Comparison of ENCODE assay signal across 8 cellular contexts in genomic region chr21:37006521-37007291, GRCh38. TPM values are rescaled to one million over a fixed set of nuclear protein-coding genes. Genes with fewer than 3 reads are reported as not detected.
DNase-seq lines count a peak whose midpoint lies in the region; ATAC-seq and TF ChIP-seq lines count a peak whose summit lies in the region.

Gene RIPPLY3 (plus strand): TSS chr21:37006702. CDS start chr21:37006773, 71 bp downstream.

- peak within 1 kb of the TSS; percentile 42 for H2BK12ac ChIP-seq in neuronal stem cell (ENCODE audit: low read length)

- H2BK120ac ChIP-seq in neuronal stem cell (ENCODE audit: low read depth, low read length) = no peak within 1 kb of the TSS

- H3K9me3 ChIP-seq in esophagus muscularis mucosa (no peaks in the 10 kb centered on the region), neuronal stem cell (replicated peaks in 1 of 2; ENCODE audit: control insufficient read depth in 2 of 2, insufficient read depth in 1 of 2, low read depth in 1 of 2, low read length in 2 of 2) (peaks cover 2 to 10% of the 10 kb centered on the region in 2 donors)

- 6% methylated on average over 62 of the region's 85 CpGs for WGBS in esophagus muscularis mucosa
- WGBS in neuronal stem cell (ENCODE audit: extremely low coverage in 2 of 2, insufficient read length in 2 of 2, insufficient replicate concordance in 1 of 2), 2 donors = no CpG with 5 or more reads among the region's 85 CpGs

- peak within 1 kb of the TSS; percentile 39 for H3K23ac ChIP-seq in neuronal stem cell (ENCODE audit: low read depth, low read length, poor library complexity)

- H4K8ac ChIP-seq in neuronal stem cell (ENCODE audit: low read depth, low read length) = peak within 1 kb of the TSS; percentile 53

- peak within 1 kb of the TSS; percentile 94 for H3K18ac ChIP-seq in neuronal stem cell (ENCODE audit: low read length)

- H3K4me1 ChIP-seq in esophagus muscularis mucosa = peaks cover 13 to 27% (median 25%) of the 10 kb centered on the region in 4 donors
- H3K4me1 ChIP-seq in neuronal stem cell (ENCODE audit: control insufficient read depth in 2 of 2, insufficient read depth in 1 of 2, low read depth in 1 of 2, low read length in 2 of 2) = peaks cover 0 to 3% of the 10 kb centered on the region in 2 donors

- TF ChIP-seq EP300 in esophagus muscularis mucosa (IDR thresholded peaks at IDR 0.05) = no peak

- H3K4me2 ChIP-seq in neuronal stem cell (ENCODE audit: insufficient read depth, low read length, poor library complexity, severe bottlenecking) = peak within 1 kb of the TSS; percentile 83

- no peak within 1 kb of the TSS for H3K4ac ChIP-seq in neuronal stem cell (ENCODE audit: low read length)

- no peak within 1 kb of the TSS for H3K14ac ChIP-seq in neuronal stem cell (ENCODE audit: low read length)

- no peak within 1 kb of the TSS for H4K91ac ChIP-seq in neuronal stem cell (ENCODE audit: low read depth, low read length, poor library complexity)

- H3K27ac ChIP-seq in VCaP (peak within 1 kb of the TSS; percentile 56; the same call in 1 of the 2 replicates), esophagus muscularis mucosa (replicated peaks in 1 of 4) (no peak within 1 kb of the TSS), neuronal stem cell (replicated peaks; ENCODE audit: low read length) (no peak within 1 kb of the TSS)

- H3K27me3 ChIP-seq in esophagus muscularis mucosa = peaks cover 0 to 60% (median 20%) of the 10 kb centered on the region in 4 donors
- peaks cover 0 to 32% (median 7%) of the 10 kb centered on the region in 3 experiments for H3K27me3 ChIP-seq in neuronal stem cell (ENCODE audit: control insufficient read depth in 3 of 3, insufficient read depth in 3 of 3, low read depth in 1 of 3, low read length in 3 of 3)

- no peak for TF ChIP-seq POLR2A in esophagus muscularis mucosa (IDR thresholded peaks at IDR 0.05; ENCODE audit: low read depth)

- peak; percentile 20 for DNase-seq in stimulated activated CD4-positive, alpha-beta T cell treated with anti-CD3 and anti-CD28 coated beads, Interleukin-12 subunit alpha, Interleukin-12 subunit beta, amount 100 ng/mL, for 4 hours
- DNase-seq in stimulated activated CD4-positive, alpha-beta T cell treated with anti-CD3 and anti-CD28 coated beads, Interleukin-4, amount 100 ng/mL, for 24 hours = no peak
- DNase-seq in esophagus muscularis mucosa (ENCODE audit: extremely low spot score) (no peak), neuronal stem cell (ENCODE audit: low spot score) (no peak), inferior parietal cortex (ENCODE audit: extremely low spot score) (no peak)

- H3K79me1 ChIP-seq in neuronal stem cell (ENCODE audit: low read depth, low read length) = no peaks in the 10 kb centered on the region

- ATAC-seq in GM18861 (IDR thresholded peaks at IDR 0.05; ENCODE audit: unreplicated experiment) (no peak), GM18909 (IDR thresholded peaks at IDR 0.05; ENCODE audit: poor library complexity, unreplicated experiment) (no peak)

- no peaks in the 10 kb centered on the region for H3K36me3 ChIP-seq in esophagus muscularis mucosa
- no peaks in the 10 kb centered on the region for H3K36me3 ChIP-seq in neuronal stem cell (replicated peaks in 1 of 2; ENCODE audit: control insufficient read depth in 2 of 2, insufficient read depth in 2 of 2, low read length in 2 of 2)

- peak within 1 kb of the TSS; percentile 87 for H2BK15ac ChIP-seq in neuronal stem cell (ENCODE audit: low read length)

- intact Hi-C loops in esophagus muscularis mucosa (cut with DNase I) = loop anchor here (5.0 kb wide), 1 partner anchor 69 kb away; no protein-coding TSS in a partner anchor

- peak within 1 kb of the TSS; percentile 70 for H3K9ac ChIP-seq in neuronal stem cell (ENCODE audit: low read depth, low read length, poor library complexity)

- peak within 1 kb of the TSS; percentile 66 for H2AFZ ChIP-seq in neuronal stem cell (ENCODE audit: low read length)

- H3K4me3 ChIP-seq in esophagus muscularis mucosa (peak within 1 kb of the TSS; percentile 48 to 60 (median 54)), neuronal stem cell (ENCODE audit: low read length in 2 of 2) (peak within 1 kb of the TSS in 1 of 2 donors; percentile 83)

- H2BK5ac ChIP-seq in neuronal stem cell (ENCODE audit: low read length) = no peak within 1 kb of the TSS

- TF ChIP-seq CTCF in VCaP (conservative IDR thresholded peaks at IDR 0.05) = no peak; the same call in 1 of the 2 replicates
- TF ChIP-seq CTCF in esophagus muscularis mucosa (IDR thresholded peaks at IDR 0.05) = no peak

- peak within 1 kb of the TSS; percentile 53 for H2AK5ac ChIP-seq in neuronal stem cell (ENCODE audit: low read depth, low read length)

RNA-seq across cellular contexts. Expression of gene RIPPLY3, which starts in this region (rescaled TPM):
- not detected for total RNA-seq in esophagus muscularis mucosa
- polyA plus RNA-seq in neuronal stem cell (2013, experiment 1 of 2) = 4.6 TPM
- polyA plus RNA-seq in neuronal stem cell (2013, experiment 2 of 2) = 4.4 TPM
